1 cellular context compared by ENCODE assay signal in genomic region chr21:46153259-46154154, GRCh38.
TF ChIP-seq lines count a peak whose summit lies in the region.

No MANE protein-coding gene starts in this region.

TF ChIP-seq in Ishikawa, 13 proteins besides CTCF, POLR2A, EP300 and RAD21 (continued from another document):
- TF ChIP-seq FOXM1 (IDR thresholded peaks at IDR 0.05; ENCODE audit: borderline replicate concordance, low read depth) (no peak), TEAD4 (IDR thresholded peaks at IDR 0.05) (0 out of 2 replicates have a peak, but pooled peaks have one; percentile 9), NFIC (IDR thresholded peaks at IDR 0.05) (no peak)
- TF ChIP-seq, protein P1, sequence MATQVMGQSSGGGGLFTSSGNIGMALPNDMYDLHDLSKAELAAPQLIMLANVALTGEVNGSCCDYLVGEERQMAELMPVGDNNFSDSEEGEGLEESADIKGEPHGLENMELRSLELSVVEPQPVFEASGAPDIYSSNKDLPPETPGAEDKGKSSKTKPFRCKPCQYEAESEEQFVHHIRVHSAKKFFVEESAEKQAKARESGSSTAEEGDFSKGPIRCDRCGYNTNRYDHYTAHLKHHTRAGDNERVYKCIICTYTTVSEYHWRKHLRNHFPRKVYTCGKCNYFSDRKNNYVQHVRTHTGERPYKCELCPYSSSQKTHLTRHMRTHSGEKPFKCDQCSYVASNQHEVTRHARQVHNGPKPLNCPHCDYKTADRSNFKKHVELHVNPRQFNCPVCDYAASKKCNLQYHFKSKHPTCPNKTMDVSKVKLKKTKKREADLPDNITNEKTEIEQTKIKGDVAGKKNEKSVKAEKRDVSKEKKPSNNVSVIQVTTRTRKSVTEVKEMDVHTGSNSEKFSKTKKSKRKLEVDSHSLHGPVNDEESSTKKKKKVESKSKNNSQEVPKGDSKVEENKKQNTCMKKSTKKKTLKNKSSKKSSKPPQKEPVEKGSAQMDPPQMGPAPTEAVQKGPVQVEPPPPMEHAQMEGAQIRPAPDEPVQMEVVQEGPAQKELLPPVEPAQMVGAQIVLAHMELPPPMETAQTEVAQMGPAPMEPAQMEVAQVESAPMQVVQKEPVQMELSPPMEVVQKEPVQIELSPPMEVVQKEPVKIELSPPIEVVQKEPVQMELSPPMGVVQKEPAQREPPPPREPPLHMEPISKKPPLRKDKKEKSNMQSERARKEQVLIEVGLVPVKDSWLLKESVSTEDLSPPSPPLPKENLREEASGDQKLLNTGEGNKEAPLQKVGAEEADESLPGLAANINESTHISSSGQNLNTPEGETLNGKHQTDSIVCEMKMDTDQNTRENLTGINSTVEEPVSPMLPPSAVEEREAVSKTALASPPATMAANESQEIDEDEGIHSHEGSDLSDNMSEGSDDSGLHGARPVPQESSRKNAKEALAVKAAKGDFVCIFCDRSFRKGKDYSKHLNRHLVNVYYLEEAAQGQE (IDR thresholded peaks at IDR 0.05; ENCODE audit: low read depth): no peak
